In genomic region chr4:144409525-144409924, GRCh38 we compare ENCODE assay signal across 10 cellular contexts.
"Had no signal": no experiment of that assay in that cellular context is flagged by ENCODE, and none has a peak within 500 bp of the region (broad histone marks: within the 10 kb centered on the region; RNA-seq: fewer than 3 reads in every experiment).

No MANE protein-coding gene starts in this region.

- ATAC-seq: GM23338, HepG2 had no signal

- H3K4me3 Mint-ChIP-seq: GM23338, H9, HFFc6, IgD-negative memory B cell had no signal

- H3K4me3 ChIP-seq: GM23338 had no signal

- H3K27me3 Mint-ChIP-seq: IgD-negative memory B cell had no signal

- H3K4me2 ChIP-seq: GM23338 had no signal

- FAIRE-seq: H1, H54, HepG2 had no signal

- H3K36me3 Mint-ChIP-seq: IgD-negative memory B cell had no signal

- DNase-seq: H9, HCEC 1CT, HFFc6, KG1 had no signal

- H3K27ac Mint-ChIP-seq: GM23338, H9, HFFc6, IgD-negative memory B cell had no signal

- H3K4me1 Mint-ChIP-seq: IgD-negative memory B cell had no signal

- H2AFZ ChIP-seq: GM23338 had no signal

- H3K27ac ChIP-seq: HL-60 had no signal

- H3K9me3 Mint-ChIP-seq: GM23338, H9, HFFc6 had no signal
